Comparison of ENCODE assay signal across 17 cellular contexts in the genomic region with DNA sequence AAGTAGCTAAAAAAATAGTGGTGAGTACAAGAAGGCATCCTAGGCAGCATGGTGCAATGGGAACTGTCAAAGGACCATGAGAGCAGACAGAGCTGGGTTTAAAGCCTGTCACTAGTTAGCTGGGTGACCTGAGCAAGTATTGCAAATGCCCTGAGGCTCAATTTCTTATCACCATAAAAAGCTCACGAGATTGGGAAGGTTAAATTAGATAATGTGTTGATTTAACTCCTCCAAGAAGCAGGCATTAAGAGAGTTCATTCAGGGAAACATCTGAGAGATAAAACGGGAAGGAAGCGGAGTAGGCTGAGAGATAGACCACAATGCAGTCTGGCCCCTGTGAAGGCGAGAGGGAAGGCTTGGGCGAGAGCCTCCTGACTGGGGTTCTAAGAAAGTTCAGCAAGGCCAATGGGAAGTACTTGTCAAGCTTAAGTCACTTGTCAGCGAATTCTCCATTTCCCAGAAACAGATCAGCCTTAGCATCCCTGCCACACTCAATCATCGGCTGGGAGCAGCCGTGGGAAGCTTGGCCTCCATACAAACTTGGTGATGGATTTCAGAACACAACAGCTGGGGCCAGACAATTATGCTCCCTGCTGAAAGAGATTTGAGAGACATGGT.
"Had no signal": no experiment of that assay in that cellular context is flagged by ENCODE, and none has a peak within 500 bp of the region (broad histone marks: within the 10 kb centered on the region; RNA-seq: fewer than 3 reads in every experiment).

No MANE protein-coding gene starts in this region.

- H3K9ac ChIP-seq: parathyroid adenoma had no signal

- H2AFZ ChIP-seq: parathyroid adenoma had no signal

- H3K79me2 ChIP-seq: parathyroid adenoma had no signal

- ATAC-seq: activated CD4-positive, alpha-beta T cell treated with anti-CD3 and anti-CD28 coated beads for 36 hours; activated T-cell treated with anti-CD3 and anti-CD28 coated beads, Interleukin-2, amount 50 U/mL, for 72 hours; naive thymus-derived CD4-positive, alpha-beta T cell had no signal

- H3K4me3 ChIP-seq: breast epithelium, esophagus squamous epithelium, testis had no signal

- H3K4me1 ChIP-seq: breast epithelium, esophagus squamous epithelium, parathyroid adenoma, testis had no signal

- H3K9me3 ChIP-seq: breast epithelium, esophagus squamous epithelium, testis had no signal

- DNase-seq: activated CD4-positive, alpha-beta memory T cell treated with anti-CD3 and anti-CD28 coated beads, Interleukin-2, amount 10 ng/mL, durations not matched to agents 7 days and 5 days; activated CD4-positive, alpha-beta T cell treated with anti-CD3 and anti-CD28 coated beads for 36 hours; activated gamma-delta T cell treated with Interleukin-2 at 50 U/mL for 16 hours; activated naive CD8-positive, alpha-beta T cell treated with anti-CD3 and anti-CD28 coated beads for 36 hours; activated T-cell treated with anti-CD3 and anti-CD28 coated beads, Interleukin-2, amount 50 U/mL, for 72 hours; anterior cingulate cortex; esophagus squamous epithelium; foreskin fibroblast; glutamatergic neuron; immature natural killer cell; naive thymus-derived CD4-positive, alpha-beta T cell; stimulated activated CD4-positive, alpha-beta T cell treated with anti-CD3 and anti-CD28 coated beads, Interleukin-15, amount 100 ng/mL, for 24 hours; stimulated activated CD4-positive, alpha-beta T cell treated with anti-CD3 and anti-CD28 coated beads, Interleukin-4, amount 100 ng/mL, for 24 hours; testis had no signal

- H3K27me3 ChIP-seq: breast epithelium, esophagus squamous epithelium, testis had no signal

- H3K36me3 ChIP-seq: breast epithelium, esophagus squamous epithelium had no signal

- H3K27ac ChIP-seq: breast epithelium, esophagus squamous epithelium, parathyroid adenoma, testis, VCaP had no signal
